Comparison of ENCODE assay signal across 8 cellular contexts in the genomic region with DNA sequence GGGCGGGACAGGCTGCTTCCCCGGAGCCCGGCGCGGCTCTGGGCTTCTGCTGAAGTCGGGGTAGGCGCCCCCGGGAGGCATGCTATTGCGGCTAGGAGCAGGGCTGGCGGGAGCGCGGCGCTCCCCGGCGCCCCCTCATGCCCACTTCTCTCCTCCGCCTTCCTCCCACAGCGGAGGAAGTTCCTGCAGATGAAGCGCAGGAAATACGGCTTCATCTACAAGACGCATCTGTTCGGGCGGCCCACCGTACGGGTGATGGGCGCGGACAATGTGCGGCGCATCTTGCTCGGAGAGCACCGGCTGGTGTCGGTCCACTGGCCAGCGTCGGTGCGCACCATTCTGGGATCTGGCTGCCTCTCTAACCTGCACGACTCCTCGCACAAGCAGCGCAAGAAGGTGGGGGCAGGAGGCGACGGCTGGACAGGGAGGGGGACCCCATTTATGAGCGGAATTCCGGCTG. TPM values are rescaled to one million over a fixed set of nuclear protein-coding genes. Genes with fewer than 3 reads are reported as not detected.
A peak's percentile ranks its signal among the peaks of the same experiment; 100 is the strongest.
DNase-seq lines count a peak whose midpoint lies in the region; ATAC-seq and TF ChIP-seq lines count a peak whose summit lies in the region.

No MANE protein-coding gene starts in this region.

- no peaks in the 10 kb centered on the region for H3K9me2 ChIP-seq in MM.1S (replicated peaks; ENCODE audit: insufficient read depth, low read length)

- H3K4me2 ChIP-seq in MM.1S (ENCODE audit: low read depth, low read length) = peak overlapping the region; percentile 90

- H3K4me1 ChIP-seq in MM.1S (ENCODE audit: low read length) (peaks cover 35% of the 10 kb centered on the region), breast epithelium (peaks cover 6 to 12% of the 10 kb centered on the region in 2 donors), neuron (ENCODE audit: insufficient read depth, low read length) (peaks cover 57% of the 10 kb centered on the region), thyroid gland (peaks cover 26 to 33% of the 10 kb centered on the region in 2 donors)

- intact Hi-C loops in breast epithelium (cut with DNase I; ENCODE audit: low total_unique reads) (no loop called here), thyroid gland (cut with DNase I) (loop anchor here (10.0 kb wide), 1 partner anchor 281 kb away; no protein-coding TSS in a partner anchor)

- DNase-seq in GM06990 (ENCODE audit: extremely low read depth, insufficient read length) = no peak
- no peak for DNase-seq in MM.1S
- peak in 1 of 2 donors; percentile 11 for DNase-seq in breast epithelium (ENCODE audit: low spot score in 2 of 2)
- DNase-seq in DMS79 treated with DMSO at 0.1 percent for 48 hours (lab: John Stamatoyannopoulos, UW) = no peak
- DNase-seq in thyroid gland = no peak

- H3K27me3 ChIP-seq in GM06990 (replicated peaks; ENCODE audit: control insufficient read depth, insufficient read depth, low read length) = peaks cover 13% of the 10 kb centered on the region
- peaks cover 3% of the 10 kb centered on the region for H3K27me3 ChIP-seq in MM.1S (replicated peaks; ENCODE audit: insufficient read depth, low read length)
- H3K27me3 ChIP-seq in breast epithelium = peaks cover 0 to 52% of the 10 kb centered on the region in 2 donors
- peaks cover 12% of the 10 kb centered on the region for H3K27me3 ChIP-seq in neuron (ENCODE audit: insufficient read depth, low read length)
- H3K27me3 ChIP-seq in thyroid gland = peaks cover 23% of the 10 kb centered on the region

- H3K9ac ChIP-seq in MM.1S (ENCODE audit: low read length) = peak overlapping the region; percentile 61

- peak overlapping the region; percentile 87 for H2AFZ ChIP-seq in MM.1S (ENCODE audit: low read length)
- H2AFZ ChIP-seq in neuron (ENCODE audit: low read depth, low read length) = peak overlapping the region; percentile 85

- TF ChIP-seq POLR2A in breast epithelium (IDR thresholded peaks at IDR 0.05) (no peak), thyroid gland (IDR thresholded peaks at IDR 0.05) (no peak)

- H3K36me3 ChIP-seq in GM06990 (ENCODE audit: control insufficient read depth, insufficient read depth, low read length) = no peaks in the 10 kb centered on the region
- no peaks in the 10 kb centered on the region for H3K36me3 ChIP-seq in MM.1S (replicated peaks; ENCODE audit: insufficient read depth, low read length)
- H3K36me3 ChIP-seq in breast epithelium = no peaks in the 10 kb centered on the region
- peaks cover 3% of the 10 kb centered on the region for H3K36me3 ChIP-seq in neuron (ENCODE audit: insufficient read depth, low read length)
- no peaks in the 10 kb centered on the region for H3K36me3 ChIP-seq in thyroid gland

- peaks cover 26% of the 10 kb centered on the region for H3K79me2 ChIP-seq in MM.1S (ENCODE audit: low read length)

- H3K27ac ChIP-seq in MM.1S (ENCODE audit: low read length) (peak overlapping the region; percentile 51; the same call in 1 of the 2 replicates), breast epithelium (no peak overlapping the region), thyroid gland (no peak overlapping the region)

- 0 to 1% methylated on average over 5 to 23 of the region's 41 CpGs for WGBS in thyroid gland, 2 donors

- TF ChIP-seq CTCF in GM06990 (IDR thresholded peaks at IDR 0.05; ENCODE audit: insufficient read depth, low read length, poor library complexity, severe bottlenecking) (peak; percentile 41), MM.1S (IDR thresholded peaks at IDR 0.05; ENCODE audit: low read length) (peak; percentile 9; the same call in 1 of the 2 replicates), breast epithelium (IDR thresholded peaks at IDR 0.05) (no peak), thyroid gland (IDR thresholded peaks at IDR 0.05) (no peak)

- peaks cover 57% of the 10 kb centered on the region for H3F3A ChIP-seq in MM.1S (ENCODE audit: insufficient read depth, low read length)

- no peaks in the 10 kb centered on the region for H4K20me1 ChIP-seq in MM.1S (ENCODE audit: insufficient read depth, low read length)

- ATAC-seq in GM21717 (IDR thresholded peaks at IDR 0.05; ENCODE audit: unreplicated experiment) (no peak), GM18502 (IDR thresholded peaks at IDR 0.05; ENCODE audit: poor library complexity, unreplicated experiment) (no peak)

- H3K4me3 ChIP-seq in GM06990 (replicated peaks; ENCODE audit: low read depth, low read length) (peak overlapping the region; percentile 40), MM.1S (ENCODE audit: low read length) (peak overlapping the region; percentile 97), breast epithelium (peak overlapping the region; percentile 6 to 65 (median 54)), neuron (ENCODE audit: low read length) (peak overlapping the region; percentile 80), thyroid gland (replicated peaks in 1 of 3) (peak overlapping the region in 1 of 3 donors; percentile 13)

- H3K9me3 ChIP-seq in MM.1S (replicated peaks; ENCODE audit: insufficient read depth, low read length) = no peaks in the 10 kb centered on the region
- no peaks in the 10 kb centered on the region for H3K9me3 ChIP-seq in breast epithelium
- no peaks in the 10 kb centered on the region for H3K9me3 ChIP-seq in neuron (ENCODE audit: low read length)
- H3K9me3 ChIP-seq in thyroid gland = no peaks in the 10 kb centered on the region

RNA-seq across cellular contexts. Expression of gene CYP26A1, which starts 0.5 kb away (rescaled TPM):
- total RNA-seq in breast epithelium (1 to 10 TPM in 1 of 3 donors, under 1 TPM in 1, not detected in 1; 0.33 to 2.3 TPM), thyroid gland (not detected)

RNA-seq across cellular contexts. Expression of gene CYP26C1, which starts 13.6 kb away (rescaled TPM):
- total RNA-seq in breast epithelium (under 1 TPM in 2 of 3 donors, not detected in 1; 0.15 to 0.16 TPM), thyroid gland (under 1 TPM in 3 of 4 donors, not detected in 1; 0.13 to 0.22 (median 0.20) TPM)

Comparison
In these comparisons a context has a peak if more than half of its experiments do, and no peak if none do; other contexts are left out.
1. CTCF ChIP-seq: peak in GM06990 (single experiment) and MM.1S (single experiment); none in breast epithelium (0 of 3) and thyroid gland (0 of 6).